In the genomic region with DNA sequence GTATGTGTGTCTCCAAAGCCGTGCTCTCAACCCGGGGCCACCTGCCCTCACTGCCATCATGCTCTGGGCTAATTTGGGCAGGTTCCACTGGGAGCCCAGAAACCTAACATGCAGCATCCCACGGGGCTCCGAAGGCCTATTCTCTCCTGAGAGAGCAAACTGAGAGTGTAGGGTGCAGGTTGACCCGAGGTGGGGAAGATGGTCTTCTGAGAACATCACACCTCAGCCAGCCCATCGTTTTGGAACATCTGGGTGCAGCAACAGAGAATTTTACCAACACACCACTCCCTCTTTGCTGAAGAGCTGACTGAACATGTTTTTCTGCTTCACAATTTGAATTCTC, we compare ENCODE assay signal across 31 cellular contexts.
"Had no signal": no experiment of that assay in that cellular context is flagged by ENCODE, and none has a peak within 500 bp of the region (broad histone marks: within the 10 kb centered on the region; RNA-seq: fewer than 3 reads in every experiment).

No MANE protein-coding gene starts in this region.

- DNase-seq: activated B cell treated with CpG ODN at 0.5 μM for 24 hours; activated CD4-positive, alpha-beta memory T cell treated with anti-CD3 and anti-CD28 coated beads for 36 hours; activated CD4-positive, alpha-beta T cell treated with anti-CD3 and anti-CD28 coated beads for 4 hours; activated CD4-positive, alpha-beta T cell treated with anti-CD3 and anti-CD28 coated beads, Interleukin-2, amount 10 ng/mL, durations not matched to agents 24 days and 14 days; activated CD4-positive, alpha-beta T cell treated with anti-CD3 and anti-CD28 coated beads, Interleukin-2, amount 50 U/mL, for 1 hour; activated CD4-positive, alpha-beta T cell treated with anti-CD3 and anti-CD28 coated beads, Interleukin-2, amount 50 U/mL, for 4 hours; activated CD4-positive, CD25-positive, alpha-beta regulatory T cell treated with anti-CD3 and anti-CD28 coated beads, Interleukin-2, amount 50 U/mL, for 72 hours; activated CD8-positive, alpha-beta memory T cell treated with anti-CD3 and anti-CD28 coated beads, Interleukin-2, amount 50 U/mL, for 4 hours; activated CD8-positive, alpha-beta T cell treated with anti-CD3 and anti-CD28 coated beads for 36 hours; activated effector memory CD4-positive, alpha-beta T cell treated with anti-CD3 and anti-CD28 coated beads, Interleukin-2, amount 50 U/mL, for 16 hours; activated gamma-delta T cell treated with Interleukin-2 at 50 U/mL for 16 hours; activated naive CD4-positive, alpha-beta T cell; activated naive CD4-positive, alpha-beta T cell treated with anti-CD3 and anti-CD28 coated beads for 36 hours; activated naive CD4-positive, alpha-beta T cell treated with anti-CD3 and anti-CD28 coated beads, Interleukin-2, amount 50 U/mL, for 16 hours; activated naive CD8-positive, alpha-beta T cell treated with anti-CD3 and anti-CD28 coated beads for 36 hours; activated T-cell treated with anti-CD3 and anti-CD28 coated beads for 4 hours; activated T-cell treated with anti-CD3 and anti-CD28 coated beads, Interleukin-2, amount 50 U/mL, for 1 hour; activated T-cell treated with anti-CD3 and anti-CD28 coated beads, Interleukin-2, amount 50 U/mL, for 4 hours; activated T-cell treated with anti-CD3 and anti-CD28 coated beads, Interleukin-2, amount 50 U/mL, for 72 hours; adrenal gland; amniotic stem cell; aorta; body of pancreas; brain microvascular endothelial cell; central memory CD4-positive, alpha-beta T cell; T-helper 2 cell; T-helper 9 cell had no signal

- ATAC-seq: activated CD8-positive, alpha-beta T cell treated with anti-CD3 and anti-CD28 coated beads for 36 hours; activated naive CD4-positive, alpha-beta T cell treated with anti-CD3 and anti-CD28 coated beads, Interleukin-2, amount 50 U/mL, for 72 hours; activated T-cell treated with anti-CD3 and anti-CD28 coated beads, Interleukin-2, amount 50 U/mL, for 4 hours; activated T-cell treated with anti-CD3 and anti-CD28 coated beads, Interleukin-2, amount 50 U/mL, for 72 hours; activated T-helper 17 cell treated with anti-CD3 and anti-CD28 coated beads, Interleukin-2, amount 50 U/mL, for 72 hours; body of pancreas had no signal

- H3K4me1 ChIP-seq: adrenal gland, body of pancreas, breast epithelium had no signal

- H3K36me3 ChIP-seq: adrenal gland, brain microvascular endothelial cell, breast epithelium had no signal

- H3K9me3 ChIP-seq: adrenal gland, body of pancreas, breast epithelium had no signal

- H3K4me3 ChIP-seq: adrenal gland, body of pancreas, breast epithelium had no signal

- H3K27me3 ChIP-seq: adrenal gland, body of pancreas, brain microvascular endothelial cell, breast epithelium had no signal

- H3K27ac ChIP-seq: adrenal gland, body of pancreas, brain microvascular endothelial cell, breast epithelium, VCaP had no signal
